ENCODE assay signal across 8 cellular contexts in the genomic region with DNA sequence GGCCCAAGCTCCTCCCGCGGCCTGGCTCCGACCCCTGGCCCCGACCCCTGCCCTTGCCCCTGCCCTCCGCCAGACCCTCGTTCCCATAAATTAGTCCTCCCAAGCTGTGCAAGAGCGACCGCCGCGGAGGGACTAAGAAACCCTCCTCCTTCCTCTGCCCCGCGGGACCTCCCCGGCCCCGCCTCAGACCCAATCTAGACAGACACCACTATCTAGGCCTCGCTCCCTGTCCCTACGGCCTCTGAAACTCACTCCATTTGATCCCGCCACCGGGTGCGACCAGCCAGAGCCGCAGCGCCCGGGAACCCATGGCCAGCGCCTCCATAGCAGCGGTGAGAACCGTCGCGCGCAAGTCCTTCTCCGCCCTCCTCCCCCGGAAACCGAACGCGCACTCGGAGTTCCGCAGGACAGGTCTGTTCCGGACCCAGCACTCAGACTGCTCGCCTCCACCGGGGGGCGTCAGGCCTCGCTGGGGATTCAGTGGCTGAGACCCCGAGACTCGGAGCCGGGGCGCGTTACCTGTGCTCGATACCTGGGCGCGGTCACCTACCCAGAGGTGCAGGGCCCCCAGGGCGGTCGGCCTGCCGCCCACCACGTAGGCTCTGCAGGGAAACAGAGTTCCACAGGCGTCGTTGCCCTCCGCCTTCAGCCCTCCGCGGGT. TPM values are rescaled to one million over a fixed set of nuclear protein-coding genes. Genes with fewer than 3 reads are reported as not detected.
DNase-seq lines count a peak whose midpoint lies in the region; ATAC-seq and TF ChIP-seq lines count a peak whose summit lies in the region.

A gene (minus strand): TSS at position 331 of the 661 bp plus-strand sequence. CDS start 6 bp downstream, at position 325.

- TF ChIP-seq CTCF in chondrocyte (IDR thresholded peaks at IDR 0.05), result peak; percentile 79

- H3K4me1 Mint-ChIP-seq in chondrocyte (ENCODE audit: low read depth), result peaks cover 21% of the 10 kb centered on the region

- peak within 1 kb of the TSS; percentile 98 for H3K27ac Mint-ChIP-seq in chondrocyte (ENCODE audit: unreplicated experiment)

- H3K36me3 Mint-ChIP-seq in chondrocyte (ENCODE audit: low read depth), result no peaks in the 10 kb centered on the region

- DNase-seq in AML-193 (lab: John Stamatoyannopoulos, UW) (peak; percentile 65 to 77), NCI-H446 treated with DMSO at 0.1 percent for 48 hours (lab: John Stamatoyannopoulos, UW) (peak; percentile 76), chondrocyte (ENCODE audit: low spot score) (peak; percentile 97), kidney glomerular epithelial cell (lab: John Stamatoyannopoulos, UW) (peak; percentile 64)
- DNase-seq in activated CD4-positive, alpha-beta T cell treated with anti-CD3 and anti-CD28 coated beads for 1 hour, result peak; percentile 78
- DNase-seq in stimulated activated CD4-positive, alpha-beta T cell treated with anti-CD3 and anti-CD28 coated beads, Interleukin-1b, Interleukin-23, amount 100 ng/mL, for 1 hour (ENCODE audit: low read depth in 2 of 2), result peak; percentile 61 to 73

- peaks cover 2% of the 10 kb centered on the region for H3K27me3 Mint-ChIP-seq in chondrocyte (ENCODE audit: low read depth)

- ATAC-seq in GM19043 (IDR thresholded peaks at IDR 0.05; ENCODE audit: low read depth, unreplicated experiment) (peak; percentile 91), HG03378 (IDR thresholded peaks at IDR 0.05; ENCODE audit: unreplicated experiment) (peak; percentile 89)

- no peaks in the 10 kb centered on the region for H3K9me3 Mint-ChIP-seq in chondrocyte (ENCODE audit: low read depth)

- H3K4me3 Mint-ChIP-seq in chondrocyte (ENCODE audit: unreplicated experiment), result peak within 1 kb of the TSS; percentile 96

RNA-seq across cellular contexts. Expression of the gene that starts here (rescaled TPM):
- total RNA-seq in chondrocyte, result 21.0 to 22.7 TPM (median 21.5 TPM) in 3 replicates

Comparison
In these comparisons a context has a peak if more than half of its experiments do, and no peak if none do; other contexts are left out.
1. Peak in every context shown above with its lines: DNase-seq and ATAC-seq.